In the genomic region with DNA sequence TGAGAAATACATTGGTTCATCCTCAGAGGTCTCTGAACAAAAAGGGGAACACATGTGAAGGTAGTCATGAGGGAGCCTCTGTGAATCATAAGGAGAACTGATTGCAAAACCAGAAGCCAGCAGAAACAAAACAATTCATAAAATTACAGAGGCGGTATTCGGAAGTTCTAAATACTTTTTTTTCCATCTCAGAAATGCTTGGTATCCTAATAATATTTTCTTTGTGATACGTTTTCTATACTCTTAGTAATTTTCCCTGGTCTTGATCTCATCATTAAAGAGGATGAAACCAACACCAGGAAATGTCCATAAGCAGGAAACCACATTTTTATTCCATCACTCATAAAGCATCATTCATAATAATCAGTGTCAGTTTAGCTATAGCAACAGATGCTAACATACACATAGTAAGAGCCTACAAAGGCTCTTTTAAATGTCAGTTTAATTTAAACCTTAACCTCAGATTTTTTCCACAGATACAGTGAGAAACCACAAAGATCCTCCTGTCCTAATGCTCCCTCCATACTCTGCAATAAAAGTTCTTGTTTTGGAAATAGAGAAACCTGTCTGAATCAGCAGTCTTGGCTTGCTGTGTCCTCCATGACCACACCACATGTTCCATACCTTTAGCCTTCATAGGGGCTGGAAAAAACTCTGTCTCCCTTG, we compare ENCODE assay signal across 9 cellular contexts. TPM values are rescaled to one million over a fixed set of nuclear protein-coding genes. Genes with fewer than 3 reads are reported as not detected.
A peak's percentile ranks its signal among the peaks of the same experiment; 100 is the strongest.
DNase-seq lines count a peak whose midpoint lies in the region; ATAC-seq, FAIRE-seq and TF ChIP-seq lines count a peak whose summit lies in the region.
"Had no signal": no experiment of that assay in that cellular context is flagged by ENCODE, and none has a peak within 500 bp of the region (broad histone marks: within the 10 kb centered on the region; RNA-seq: fewer than 3 reads in every experiment).

No MANE protein-coding gene starts in this region.

- no peaks in the 10 kb centered on the region for H3K9me3 Mint-ChIP-seq in activated naive CD8-positive, alpha-beta T cell treated with anti-CD3 and anti-CD28 coated beads for 36 hours
- H3K9me3 Mint-ChIP-seq: neural crest cell had no signal

- no peaks in the 10 kb centered on the region for H4K20me1 ChIP-seq in IMR-90 (ENCODE audit: insufficient read depth, low read length)

- peak; percentile 54 for ATAC-seq in GM21367 (IDR thresholded peaks at IDR 0.05; ENCODE audit: unreplicated experiment)
- peak; percentile 81 for ATAC-seq in IMR-90 (ENCODE audit: low read depth)
- peak; percentile 62 for ATAC-seq in lung (ENCODE audit: insufficient read depth, low FRiP score)

- H2BK5ac ChIP-seq in IMR-90 (ENCODE audit: low read depth, low read length, poor library complexity, severe bottlenecking): peak overlapping the region; percentile 95

- no peak for FAIRE-seq in GM19239 (lab: Jason Lieb, UNC)

- no peak overlapping the region for H2AFZ ChIP-seq in IMR-90 (replicated peaks; ENCODE audit: low read length, poor library complexity)

- peak overlapping the region; percentile 82; the same call in 1 of the 2 replicates for H3K14ac ChIP-seq in IMR-90 (replicated peaks; ENCODE audit: low read depth, low read length)

- H3K27ac ChIP-seq in IMR-90 (ENCODE audit: insufficient read depth, low read length) (peak overlapping the region; percentile 91), lung (ENCODE audit: low read depth in 1 of 2, low read length in 1 of 2) (peak overlapping the region in 1 of 2 donors; percentile 33)

- peak overlapping the region; percentile 54 for H3K4me3 Mint-ChIP-seq in activated naive CD8-positive, alpha-beta T cell treated with anti-CD3 and anti-CD28 coated beads for 36 hours
- H3K4me3 Mint-ChIP-seq: neural crest cell had no signal

- CTCF ChIA-PET in IMR-90 (lab: Yijun Ruan, JAX): no interaction called here

- H3K9ac ChIP-seq in IMR-90 (ENCODE audit: low read depth, low read length): peak overlapping the region; percentile 34

- H2AK9ac ChIP-seq in IMR-90 (replicated peaks; ENCODE audit: low read depth, low read length, poor library complexity): peak overlapping the region; percentile 12

- H3K36me3 Mint-ChIP-seq in activated naive CD8-positive, alpha-beta T cell treated with anti-CD3 and anti-CD28 coated beads for 36 hours: peaks cover 7% of the 10 kb centered on the region

- peak overlapping the region; percentile 91 for H3K27ac Mint-ChIP-seq in activated naive CD8-positive, alpha-beta T cell treated with anti-CD3 and anti-CD28 coated beads for 36 hours

- H3K4me2 ChIP-seq in IMR-90 (ENCODE audit: low read depth, low read length): peak overlapping the region; percentile 75

- in situ Hi-C loops in IMR-90 (cut with MboI; ENCODE audit: low sequenced_read_pairs): no loop called here

- H3K36me3 ChIP-seq in IMR-90 (ENCODE audit: control insufficient read depth, insufficient read depth, low read length): no peaks in the 10 kb centered on the region
- no peaks in the 10 kb centered on the region for H3K36me3 ChIP-seq in lung (ENCODE audit: control insufficient read depth in 2 of 2, insufficient read depth in 2 of 2, low read length in 2 of 2)

- H2AK5ac ChIP-seq in IMR-90 (ENCODE audit: low read depth, low read length): peak overlapping the region; percentile 72

- H3K27me3 ChIP-seq in IMR-90 (ENCODE audit: control insufficient read depth, insufficient read depth, low read length): no peaks in the 10 kb centered on the region
- H3K27me3 ChIP-seq in lung (ENCODE audit: control insufficient read depth, insufficient read depth): no peaks in the 10 kb centered on the region

- no peaks in the 10 kb centered on the region; the same call in 1 of the 2 replicates for H3K9me3 ChIP-seq in IMR-90 (ENCODE audit: control insufficient read depth, insufficient read depth, low read length)
- no peaks in the 10 kb centered on the region for H3K9me3 ChIP-seq in lung (ENCODE audit: control insufficient read depth in 2 of 2, insufficient read depth in 1 of 2, low read length in 1 of 2)

- whole genome bisulfite sequencing in IMR-90 (ENCODE audit: extremely low coverage in 2 of 2, insufficient read length in 1 of 2), 2 experiments: no CpG with 5 or more reads among the region's 3 CpGs
- 27 to 59% methylated on average over 3 of the region's 3 CpGs for WGBS in lung, 2 donors

- peak overlapping the region; percentile 41 to 82 for H4K8ac ChIP-seq in IMR-90 (ENCODE audit: low read depth in 2 of 2, low read length in 2 of 2)

- H3K4me1 Mint-ChIP-seq in activated naive CD8-positive, alpha-beta T cell treated with anti-CD3 and anti-CD28 coated beads for 36 hours: peaks cover 34% of the 10 kb centered on the region
- H3K4me1 Mint-ChIP-seq: neural crest cell had no signal

- peak; percentile 77 for DNase-seq in COLO829 (ENCODE audit: low spot score)
- peak; percentile 94 for DNase-seq in IMR-90
- DNase-seq in activated naive CD8-positive, alpha-beta T cell treated with anti-CD3 and anti-CD28 coated beads for 36 hours: peak; percentile 35
- DNase-seq in lung (ENCODE audit: low spot score): no peak
- DNase-seq in GM19239 (ENCODE audit: insufficient read length, low spot score): no peak
- DNase-seq in retina: no peak
- no peak for DNase-seq in iPS-NIHi11 (ENCODE audit: low spot score)

- POLR2A ChIA-PET in IMR-90 (lab: Charles Lee; ENCODE audit: unreplicated experiment): interaction anchor here (0.6 kb wide), 1 partner anchor 301 kb away, joined by 3 read pairs; no protein-coding TSS in a partner anchor

- peak overlapping the region; percentile 94 for H2BK20ac ChIP-seq in IMR-90 (ENCODE audit: low read depth, low read length)

- intact Hi-C loops in IMR-90 (cut with micrococcal nuclease): loop anchor here (2.0 kb wide), 1 partner anchor 110 kb away; no protein-coding TSS in a partner anchor

- no peak; the same call in 1 of the 2 replicates for TF ChIP-seq POLR2A in IMR-90 (IDR thresholded peaks at IDR 0.05; ENCODE audit: low read depth, low read length)

- H3K27me3 Mint-ChIP-seq in activated naive CD8-positive, alpha-beta T cell treated with anti-CD3 and anti-CD28 coated beads for 36 hours: no peaks in the 10 kb centered on the region

- peak overlapping the region; percentile 65 for H4K91ac ChIP-seq in IMR-90 (ENCODE audit: insufficient read depth, low read depth, low read length)

- H3K23ac ChIP-seq in IMR-90 (ENCODE audit: low read depth, low read length): peak overlapping the region; percentile 31; the same call in 1 of the 2 replicates

- dilution Hi-C loops in IMR-90 (cut with HindIII; ENCODE audit: low sequenced_read_pairs, unreplicated experiment): no loop called here

- no peak; the same call in 1 of the 2 replicates for TF ChIP-seq RAD21 in IMR-90 (IDR thresholded peaks at IDR 0.05; ENCODE audit: low read length)

- peaks cover 9% of the 10 kb centered on the region for H3K4me1 ChIP-seq in IMR-90 (ENCODE audit: control insufficient read depth, insufficient read depth, low read length)
- peaks cover 0 to 6% of the 10 kb centered on the region in 2 donors for H3K4me1 ChIP-seq in lung (ENCODE audit: control insufficient read depth in 2 of 2, insufficient read depth in 2 of 2, low read length in 2 of 2)

- H3K56ac ChIP-seq in IMR-90 (ENCODE audit: extremely low read depth, insufficient read depth, low read length): peak overlapping the region; percentile 62

- peak overlapping the region; percentile 63; the same call in 2 of the 3 replicates for H2BK15ac ChIP-seq in IMR-90 (ENCODE audit: low read depth, low read length)

- peak overlapping the region; percentile 95 for H4K5ac ChIP-seq in IMR-90 (ENCODE audit: low read depth, low read length)

- peak overlapping the region; percentile 77 for H3K4ac ChIP-seq in IMR-90 (ENCODE audit: low read depth, low read length)

- H3K9me1 ChIP-seq in IMR-90 (ENCODE audit: insufficient read depth, low read length): peaks cover 6% of the 10 kb centered on the region; the same call in 1 of the 2 replicates

- no peak for TF ChIP-seq CTCF in IMR-90 (conservative IDR thresholded peaks at IDR 0.05; ENCODE audit: low read depth, low read length)
- TF ChIP-seq CTCF in lung (IDR thresholded peaks at IDR 0.05; ENCODE audit: control extremely low read depth, extremely low read depth): no peak

- peak overlapping the region; percentile 80 for H2BK120ac ChIP-seq in IMR-90 (ENCODE audit: low read depth, low read length)

- H3K79me1 ChIP-seq in IMR-90 (ENCODE audit: low read depth in 1 of 2, low read length in 2 of 2): no peaks in the 10 kb centered on the region

- no TSS peak for BruUV-seq in IMR-90 (replicated peaks; lab: Mats Ljungman, UMichigan)

- H3K18ac ChIP-seq in IMR-90 (ENCODE audit: low read depth, low read length): peak overlapping the region; percentile 85

- H3K4me3 ChIP-seq in IMR-90 (ENCODE audit: insufficient read depth, low read depth, low read length) (no peak overlapping the region), lung (no peak overlapping the region)

TF ChIP-seq in IMR-90, 13 proteins besides CTCF, POLR2A, EP300 and RAD21 (continues in another document):
- TF ChIP-seq, protein P1, sequence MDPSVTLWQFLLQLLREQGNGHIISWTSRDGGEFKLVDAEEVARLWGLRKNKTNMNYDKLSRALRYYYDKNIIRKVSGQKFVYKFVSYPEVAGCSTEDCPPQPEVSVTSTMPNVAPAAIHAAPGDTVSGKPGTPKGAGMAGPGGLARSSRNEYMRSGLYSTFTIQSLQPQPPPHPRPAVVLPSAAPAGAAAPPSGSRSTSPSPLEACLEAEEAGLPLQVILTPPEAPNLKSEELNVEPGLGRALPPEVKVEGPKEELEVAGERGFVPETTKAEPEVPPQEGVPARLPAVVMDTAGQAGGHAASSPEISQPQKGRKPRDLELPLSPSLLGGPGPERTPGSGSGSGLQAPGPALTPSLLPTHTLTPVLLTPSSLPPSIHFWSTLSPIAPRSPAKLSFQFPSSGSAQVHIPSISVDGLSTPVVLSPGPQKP (IDR thresholded peaks at IDR 0.05; ENCODE audit: borderline replicate concordance, low read depth, low read length): no peak
- peak; percentile 98 for TF ChIP-seq CEBPB (IDR thresholded peaks at IDR 0.05; ENCODE audit: low read depth, low read length)
- no peak for TF ChIP-seq CHD1 (IDR thresholded peaks at IDR 0.05; ENCODE audit: low read depth, low read length)
- peak; percentile 59 for TF ChIP-seq FOS (IDR thresholded peaks at IDR 0.05; ENCODE audit: low read depth, low read length)
- TF ChIP-seq BHLHE40 (IDR thresholded peaks at IDR 0.05; ENCODE audit: low read depth, low read length): no peak
- TF ChIP-seq RFX5 (IDR thresholded peaks at IDR 0.05; ENCODE audit: low read depth, low read length): no peak
- peak; percentile 41; the same call in 1 of the 2 replicates for TF ChIP-seq MAFK (IDR thresholded peaks at IDR 0.05; ENCODE audit: low read depth, low read length)

RNA-seq across cellular contexts. Expression of gene SGK1, which starts 29.2 kb away (rescaled TPM):
- 121 and 211 TPM in 2 replicates for total RNA-seq in IMR-90 (2012; rRNA removed)
- 255 and 410 TPM in 2 replicates for polyA plus RNA-seq in IMR-90 (2012; rRNA removed)
- 111 and 118 TPM in 2 replicates for polyA plus RNA-seq in IMR-90 (2012; cell fraction: cytosol; rRNA removed)
- 701 and 2,036 TPM in 2 replicates for polyA plus RNA-seq in IMR-90 (2012; cell fraction: nucleus; rRNA removed; ENCODE audit: low replicate concordance)
- total RNA-seq in activated naive CD8-positive, alpha-beta T cell treated with anti-CD3 and anti-CD28 coated beads for 36 hours: 100 to 1,000 TPM; 129 to 141 TPM
- 100 to 1,000 TPM; 130 to 299 TPM for total RNA-seq in lung
- 100 to 1,000 TPM in 1 of 2 donors, 10 to 100 TPM in 1; 68.9 to 165 TPM for polyA plus RNA-seq in lung

Comparison
In these comparisons a context has a peak if more than half of its experiments do, and no peak if none do; other contexts are left out.
1. DNase-seq: peak in COLO829 (single experiment), IMR-90 (single experiment) and activated naive CD8-positive, alpha-beta T cell treated with anti-CD3 and anti-CD28 coated beads for 36 hours (single experiment); none in lung (single experiment), GM19239 (single experiment), retina (single experiment) and iPS-NIHi11 (single experiment).
2. Peak in every context shown above with its lines, with median percentiles within 50 percentile points of each other: ATAC-seq.